ENCODE assay signal across 12 cellular contexts in genomic region chr7:7789551-7789988, GRCh38.
DNase-seq lines count a peak whose midpoint lies in the region; ATAC-seq and TF ChIP-seq lines count a peak whose summit lies in the region.
"Had no signal": no experiment of that assay in that cellular context is flagged by ENCODE, and none has a peak within 500 bp of the region (broad histone marks: within the 10 kb centered on the region; RNA-seq: fewer than 3 reads in every experiment).

No MANE protein-coding gene starts in this region.

- no peak overlapping the region for H3K4me3 ChIP-seq in endodermal cell (ENCODE audit: low read length)
- H3K4me3 ChIP-seq: suprapubic skin had no signal

- H3K4me1 Mint-ChIP-seq in endodermal cell = peaks cover 19% of the 10 kb centered on the region

- DNase-seq in GM10266 (ENCODE audit: extremely low spot score) (peak; percentile 21), NCI-H2029 treated with DMSO at 0.1 percent for 48 hours (lab: John Stamatoyannopoulos, UW) (no peak), endodermal cell (no peak), COLO668 (lab: John Stamatoyannopoulos, UW; ENCODE audit: unreplicated experiment) (no peak)
- DNase-seq in activated effector memory CD4-positive, alpha-beta T cell treated with anti-CD3 and anti-CD28 coated beads, Interleukin-2, amount 50 U/mL, for 16 hours = no peak
- DNase-seq: left colon; NCI-H1436; stimulated activated CD4-positive, alpha-beta T cell treated with anti-CD3 and anti-CD28 coated beads, Interleukin-4, amount 100 ng/mL, for 1 hour had no signal

- WGBS in endodermal cell (ENCODE audit: insufficient coverage in 1 of 2, insufficient read length in 1 of 2), 2 experiments = 98% methylated on average over 3 of the region's 3 CpGs; no CpG with 5 or more reads in 1 of the 2 experiments

- H3K36me3 ChIP-seq in endodermal cell (ENCODE audit: control insufficient read depth, insufficient read depth, low read length) = no peaks in the 10 kb centered on the region
- H3K36me3 ChIP-seq: suprapubic skin had no signal

- no peak for TF ChIP-seq CTCF in GM10266 (IDR thresholded peaks at IDR 0.05; ENCODE audit: control insufficient read depth, insufficient read depth, low read depth, missing control alignments)
- no peak for TF ChIP-seq CTCF in endodermal cell (conservative IDR thresholded peaks at IDR 0.05)

- no peak overlapping the region for H3K4me3 Mint-ChIP-seq in endodermal cell

- peaks cover 6% of the 10 kb centered on the region for H3K9me3 ChIP-seq in endodermal cell (ENCODE audit: control insufficient read depth, low read length)
- H3K9me3 ChIP-seq: suprapubic skin had no signal

- H3K27me3 Mint-ChIP-seq in endodermal cell (ENCODE audit: insufficient read depth) = no peaks in the 10 kb centered on the region

- ATAC-seq in GM19025 (IDR thresholded peaks at IDR 0.05; ENCODE audit: low read depth, unreplicated experiment) (peak; percentile 82), HG02571 (IDR thresholded peaks at IDR 0.05; ENCODE audit: unreplicated experiment) (peak; percentile 98), HG03432 (IDR thresholded peaks at IDR 0.05; ENCODE audit: unreplicated experiment) (peak; percentile 98)
- ATAC-seq: left colon had no signal

- H3K9me3 Mint-ChIP-seq in endodermal cell = no peaks in the 10 kb centered on the region

- H3K27me3 ChIP-seq in endodermal cell (ENCODE audit: control insufficient read depth, insufficient read depth, low read length, poor library complexity, severe bottlenecking) = no peaks in the 10 kb centered on the region
- H3K27me3 ChIP-seq: suprapubic skin had no signal

- H3K27ac Mint-ChIP-seq in endodermal cell = no peak overlapping the region

- H3K4me1 ChIP-seq in endodermal cell (ENCODE audit: control insufficient read depth, insufficient read depth, low read length) = peaks cover 5% of the 10 kb centered on the region

- H3K9ac ChIP-seq in endodermal cell (ENCODE audit: extremely low read depth, low read length, poor library complexity, severe bottlenecking) = no peak overlapping the region

- no peak overlapping the region for H3K27ac ChIP-seq in endodermal cell (ENCODE audit: low read depth, low read length)
- H3K27ac ChIP-seq: suprapubic skin had no signal

- no peaks in the 10 kb centered on the region for H3K36me3 Mint-ChIP-seq in endodermal cell (ENCODE audit: low read depth)
